Comparison of ENCODE assay signal across 1 cellular context in the genomic region with DNA sequence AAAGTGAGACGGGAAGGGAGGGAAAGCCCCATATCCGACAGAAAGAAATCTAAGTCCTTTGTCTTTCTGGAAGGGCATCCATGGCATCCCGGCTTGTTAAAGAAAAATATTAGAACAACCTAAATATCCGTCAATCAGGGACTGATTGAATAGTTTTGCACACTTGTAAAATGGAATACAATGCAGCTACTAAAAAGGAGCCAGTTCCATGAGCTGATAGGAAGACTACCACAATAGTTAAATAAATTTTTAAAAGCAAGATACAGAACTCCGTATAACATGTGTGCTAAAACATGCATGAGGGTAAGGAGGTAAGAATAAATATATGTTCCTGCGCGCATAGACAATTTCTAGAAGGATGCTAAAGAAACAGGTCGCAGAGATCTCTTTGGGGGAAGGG.
TF ChIP-seq lines count a peak whose summit lies in the region.

No MANE protein-coding gene starts in this region.

TF ChIP-seq in IMR-90, 13 proteins besides CTCF, POLR2A, EP300 and RAD21 (continued from another document):
- TF ChIP-seq NFE2L2 (IDR thresholded peaks at IDR 0.05; ENCODE audit: low read depth, low read length) (no peak), MXI1 (IDR thresholded peaks at IDR 0.05; ENCODE audit: borderline replicate concordance, low read depth, low read length) (no peak), MAFK (IDR thresholded peaks at IDR 0.05; ENCODE audit: low read depth, low read length) (no peak), MAZ (IDR thresholded peaks at IDR 0.05; ENCODE audit: borderline replicate concordance, low read depth, low read length) (no peak), RFX5 (IDR thresholded peaks at IDR 0.05; ENCODE audit: low read depth, low read length) (no peak), SMC3 (IDR thresholded peaks at IDR 0.05; ENCODE audit: low read depth, low read length) (no peak), CHD1 (IDR thresholded peaks at IDR 0.05; ENCODE audit: low read depth, low read length) (no peak), FOS (IDR thresholded peaks at IDR 0.05; ENCODE audit: low read depth, low read length) (no peak), BHLHE40 (IDR thresholded peaks at IDR 0.05; ENCODE audit: low read depth, low read length) (no peak), RCOR1 (IDR thresholded peaks at IDR 0.05; ENCODE audit: insufficient replicate concordance, low read length) (no peak), CEBPB (IDR thresholded peaks at IDR 0.05; ENCODE audit: low read depth, low read length) (no peak)
